In the genomic region with DNA sequence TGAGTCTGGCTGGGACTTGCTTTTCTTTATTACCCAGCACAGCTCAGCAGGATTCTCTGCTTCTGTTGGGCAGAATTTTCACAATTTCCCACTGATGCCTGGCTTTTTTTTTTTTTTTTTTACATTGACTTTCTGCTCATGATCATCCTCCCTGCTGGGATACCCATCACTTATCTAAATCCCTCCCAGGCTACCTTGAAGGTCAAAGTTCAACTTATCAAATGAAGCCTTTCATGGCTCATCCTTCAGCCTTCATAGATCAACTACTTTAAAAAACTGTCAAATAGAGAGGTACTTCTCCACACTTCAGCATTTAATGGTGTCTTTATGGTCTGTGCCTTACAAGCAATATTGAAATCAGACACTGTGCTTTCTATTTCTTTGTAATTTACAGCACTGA, we compare ENCODE assay signal across 25 cellular contexts.
"Had no signal": no experiment of that assay in that cellular context is flagged by ENCODE, and none has a peak within 500 bp of the region (broad histone marks: within the 10 kb centered on the region; RNA-seq: fewer than 3 reads in every experiment).

No MANE protein-coding gene starts in this region.

- ATAC-seq: esophagus mucosa; gastrocnemius medialis; left lobe of liver; natural killer cell; sciatic nerve; stimulated activated effector memory CD8-positive, alpha-beta T cell treated with anti-CD3 and anti-CD28 coated beads, Interleukin-12 subunit alpha, Interleukin-12 subunit beta, amount 100 ng/mL, for 72 hours had no signal

- H3K4me1 ChIP-seq: colonic mucosa, parathyroid adenoma, upper lobe of left lung had no signal

- H3K36me3 ChIP-seq: colonic mucosa, gastrocnemius medialis, neutrophil, thoracic aorta, tibial nerve, upper lobe of left lung had no signal

- H3K27ac ChIP-seq: colonic mucosa, epithelial cell of prostate, gastrocnemius medialis, neutrophil, parathyroid adenoma, thoracic aorta, tibial nerve, upper lobe of left lung had no signal

- H3K9me3 ChIP-seq: colonic mucosa, gastrocnemius medialis, neutrophil, thoracic aorta, tibial nerve, upper lobe of left lung had no signal

- DNase-seq: colonic mucosa; effector CD8-positive, alpha-beta T cell; endodermal cell; foreskin fibroblast; gastrocnemius medialis; head of caudate nucleus; kidney; natural killer cell; stimulated activated CD4-positive, alpha-beta T cell treated with anti-CD3 and anti-CD28 coated beads, Interleukin-12 subunit alpha, Interleukin-12 subunit beta, amount 100 ng/mL, for 4 hours; stimulated activated CD4-positive, alpha-beta T cell treated with anti-CD3 and anti-CD28 coated beads, Interleukin-1b, Interleukin-23, amount 100 ng/mL, for 48 hours; stimulated activated CD4-positive, alpha-beta T cell treated with anti-CD3 and anti-CD28 coated beads, Interleukin-4, amount 100 ng/mL, for 24 hours; stimulated activated naive CD4-positive, alpha-beta T cell treated with Interleukin-2 at 50 U/mL for 16 hours; substantia nigra; upper lobe of left lung had no signal

- H3K4me3 ChIP-seq: colonic mucosa, gastrocnemius medialis, lung, smooth muscle cell, thoracic aorta, tibial nerve, upper lobe of left lung had no signal
